15 cellular contexts compared by ENCODE assay signal in the genomic region with DNA sequence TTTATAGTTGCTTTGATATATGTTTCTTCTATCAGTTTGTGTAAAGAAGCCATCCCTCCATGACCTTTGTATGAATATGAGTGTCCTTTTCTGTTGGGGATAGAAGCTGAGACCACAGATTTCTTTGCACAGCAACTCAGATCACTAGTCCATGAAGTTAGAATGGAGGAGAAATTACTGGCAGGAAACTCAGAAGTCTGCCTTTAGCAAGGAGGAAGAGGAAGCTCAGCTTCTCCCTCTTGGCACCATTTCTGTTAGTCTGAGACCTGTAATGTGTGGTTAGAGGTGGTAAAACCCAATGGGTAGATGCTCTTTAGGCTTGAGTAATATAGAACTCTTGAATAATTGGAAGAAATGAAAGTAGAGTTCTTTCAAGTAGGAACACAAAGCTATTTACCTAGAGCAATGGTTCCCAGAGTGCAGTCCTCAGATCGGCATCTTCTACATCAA.
A peak's percentile ranks its signal among the peaks of the same experiment; 100 is the strongest.
DNase-seq lines count a peak whose midpoint lies in the region; ATAC-seq and TF ChIP-seq lines count a peak whose summit lies in the region.
"Had no signal": no experiment of that assay in that cellular context is flagged by ENCODE, and none has a peak within 500 bp of the region (broad histone marks: within the 10 kb centered on the region; RNA-seq: fewer than 3 reads in every experiment).

No MANE protein-coding gene starts in this region.

- H3K9me3 Mint-ChIP-seq in stimulated activated memory B cell treated with anti-CD40 and anti-IgM and Interleukin-4, amounts not matched to agents 10 μg/mL and 1 μg/mL and 100 μg/mL, for 72 hours = no peaks in the 10 kb centered on the region

- no peaks in the 10 kb centered on the region for H3K27me3 Mint-ChIP-seq in stimulated activated memory B cell treated with anti-CD40 and anti-IgM and Interleukin-4, amounts not matched to agents 10 μg/mL and 1 μg/mL and 100 μg/mL, for 72 hours
- H3K27me3 Mint-ChIP-seq: activated T-helper 17 cell treated with anti-CD3 and anti-CD28 coated beads, Interleukin-2, amount 50 U/mL, for 72 hours had no signal

- intact Hi-C loops in aorta (cut with DNase I) = no loop called here

- no peaks in the 10 kb centered on the region for H3K36me3 ChIP-seq in aorta (ENCODE audit: control insufficient read depth in 1 of 2, insufficient read depth in 2 of 2, low read length in 1 of 2)
- H3K36me3 ChIP-seq: cardiac muscle cell had no signal

- H3K27ac ChIP-seq in aorta (ENCODE audit: low read depth in 1 of 2, low read length in 2 of 2) = no peak overlapping the region
- H3K27ac ChIP-seq: cardiac muscle cell, epithelial cell of prostate had no signal

- H3K4me1 Mint-ChIP-seq in stimulated activated memory B cell treated with anti-CD40 and anti-IgM and Interleukin-4, amounts not matched to agents 10 μg/mL and 1 μg/mL and 100 μg/mL, for 72 hours = peaks cover 20% of the 10 kb centered on the region
- H3K4me1 Mint-ChIP-seq: activated T-helper 17 cell treated with anti-CD3 and anti-CD28 coated beads, Interleukin-2, amount 50 U/mL, for 72 hours had no signal

- peak overlapping the region; percentile 46 for H3K4me3 Mint-ChIP-seq in stimulated activated memory B cell treated with anti-CD40 and anti-IgM and Interleukin-4, amounts not matched to agents 10 μg/mL and 1 μg/mL and 100 μg/mL, for 72 hours
- H3K4me3 Mint-ChIP-seq: activated T-helper 17 cell treated with anti-CD3 and anti-CD28 coated beads, Interleukin-2, amount 50 U/mL, for 72 hours; stimulated activated naive CD8-positive, alpha-beta T cell treated with anti-CD3 and anti-CD28 coated beads, Interleukin-15, Interleukin-2, amounts not matched to agents 100 ng/mL and 50 ng/mL, for 24 hours had no signal

- WGBS in aorta, 2 donors = 99 to 100% methylated on average over 1 of the region's 1 CpG

- peak; percentile 81 for ATAC-seq in GM19025 (IDR thresholded peaks at IDR 0.05; ENCODE audit: low read depth, unreplicated experiment)
- ATAC-seq in GM21723 (IDR thresholded peaks at IDR 0.05; ENCODE audit: unreplicated experiment) = peak; percentile 79
- ATAC-seq in HG03103 (IDR thresholded peaks at IDR 0.05; ENCODE audit: low read depth, unreplicated experiment) = peak; percentile 85
- ATAC-seq in stimulated activated memory B cell treated with anti-CD40 and anti-IgM and Interleukin-4, amounts not matched to agents 10 μg/mL and 1 μg/mL and 100 μg/mL, for 72 hours = peak; percentile 88
- no peak for ATAC-seq in aorta (ENCODE audit: low FRiP score)
- ATAC-seq in omental fat pad (ENCODE audit: low FRiP score) = no peak
- ATAC-seq: activated T-helper 17 cell treated with anti-CD3 and anti-CD28 coated beads, Interleukin-2, amount 50 U/mL, for 72 hours had no signal

- no peak overlapping the region for H3K4me3 ChIP-seq in aorta (ENCODE audit: low read length in 2 of 2)
- H3K4me3 ChIP-seq: cardiac muscle cell had no signal

- no peak for DNase-seq in aorta
- DNase-seq in NCI-H146 (lab: John Stamatoyannopoulos, UW) = no peak
- DNase-seq in omental fat pad (ENCODE audit: low spot score) = no peak
- DNase-seq: activated CD4-positive, alpha-beta T cell treated with anti-CD3 and anti-CD28 coated beads for 4 hours; DMS53; NCI-H1694; SW 1271 had no signal

- no peaks in the 10 kb centered on the region for H3K4me1 ChIP-seq in aorta (ENCODE audit: control insufficient read depth in 1 of 2, insufficient read depth in 2 of 2, low read length in 2 of 2)

- no peaks in the 10 kb centered on the region for H3K36me3 Mint-ChIP-seq in stimulated activated memory B cell treated with anti-CD40 and anti-IgM and Interleukin-4, amounts not matched to agents 10 μg/mL and 1 μg/mL and 100 μg/mL, for 72 hours

- H3K27ac Mint-ChIP-seq in stimulated activated memory B cell treated with anti-CD40 and anti-IgM and Interleukin-4, amounts not matched to agents 10 μg/mL and 1 μg/mL and 100 μg/mL, for 72 hours = peak overlapping the region; percentile 62
- H3K27ac Mint-ChIP-seq: activated T-helper 17 cell treated with anti-CD3 and anti-CD28 coated beads, Interleukin-2, amount 50 U/mL, for 72 hours; stimulated activated naive CD8-positive, alpha-beta T cell treated with anti-CD3 and anti-CD28 coated beads, Interleukin-15, Interleukin-2, amounts not matched to agents 100 ng/mL and 50 ng/mL, for 24 hours had no signal

- no peaks in the 10 kb centered on the region for H3K9me3 ChIP-seq in aorta (ENCODE audit: control insufficient read depth, low read length)

- H3K27me3 ChIP-seq in aorta (ENCODE audit: control insufficient read depth in 1 of 2, insufficient read depth in 2 of 2, low read length in 1 of 2) = no peaks in the 10 kb centered on the region
- H3K27me3 ChIP-seq: cardiac muscle cell had no signal

- no peak for TF ChIP-seq CTCF in omental fat pad (IDR thresholded peaks at IDR 0.05)

Comparison
In these comparisons a context has a peak if more than half of its experiments do, and no peak if none do; other contexts are left out.
1. ATAC-seq: peak in GM19025 (single experiment), GM21723 (single experiment), HG03103 (single experiment) and stimulated activated memory B cell treated with anti-CD40 and anti-IgM and Interleukin-4, amounts not matched to agents 10 μg/mL and 1 μg/mL and 100 μg/mL, for 72 hours (single experiment); none in aorta (single experiment) and omental fat pad (single experiment).